ENCODE assay signal across 9 cellular contexts in the genomic region with DNA sequence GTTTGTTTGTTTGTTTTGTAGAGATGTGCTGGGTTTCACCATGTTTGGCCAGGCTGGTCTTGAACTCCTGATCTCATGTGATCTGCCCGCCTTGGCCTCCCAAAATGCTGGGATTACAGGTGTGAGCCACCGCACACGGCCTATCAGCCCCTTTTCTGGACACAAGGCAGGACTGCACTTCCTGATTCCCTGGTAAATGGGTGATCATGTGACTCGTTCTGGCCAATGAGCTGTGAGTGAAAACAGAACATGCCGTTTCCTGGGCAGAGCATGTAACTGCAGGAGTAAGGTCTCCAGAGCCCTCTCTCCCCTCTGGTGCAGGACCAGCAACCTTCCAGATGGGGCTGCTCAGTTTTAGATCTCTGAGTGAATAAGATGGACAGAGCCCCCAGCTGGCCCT.
DNase-seq lines count a peak whose midpoint lies in the region; ATAC-seq and TF ChIP-seq lines count a peak whose summit lies in the region.
"Had no signal": no experiment of that assay in that cellular context is flagged by ENCODE, and none has a peak within 500 bp of the region (broad histone marks: within the 10 kb centered on the region; RNA-seq: fewer than 3 reads in every experiment).

No MANE protein-coding gene starts in this region.

- no peaks in the 10 kb centered on the region for H3K4me1 ChIP-seq in OCI-LY7 (ENCODE audit: insufficient read depth, low read length, poor library complexity, severe bottlenecking)
- no peaks in the 10 kb centered on the region for H3K4me1 ChIP-seq in MM.1S (ENCODE audit: low read length)

- H2AFZ ChIP-seq in OCI-LY7 (ENCODE audit: low read length) (no peak overlapping the region; the same call in 1 of the 2 replicates), MM.1S (ENCODE audit: low read length) (no peak overlapping the region)

- no peaks in the 10 kb centered on the region for H3F3A ChIP-seq in MM.1S (ENCODE audit: insufficient read depth, low read length)

- no peaks in the 10 kb centered on the region for H3K79me2 ChIP-seq in OCI-LY7 (ENCODE audit: insufficient read depth, low read depth, low read length)
- H3K79me2 ChIP-seq in MM.1S (ENCODE audit: low read length), result no peaks in the 10 kb centered on the region

- H3K4me2 ChIP-seq in OCI-LY7 (ENCODE audit: low read length) (no peak overlapping the region), MM.1S (ENCODE audit: low read depth, low read length) (no peak overlapping the region)

- no peak overlapping the region for H3K9ac ChIP-seq in MM.1S (ENCODE audit: low read length)

- no peaks in the 10 kb centered on the region for H3K9me2 ChIP-seq in OCI-LY7 (ENCODE audit: insufficient read depth, low read length)
- no peaks in the 10 kb centered on the region for H3K9me2 ChIP-seq in MM.1S (replicated peaks; ENCODE audit: insufficient read depth, low read length)

- WGBS in lower leg skin, 2 donors, result 92 to 96% methylated on average over 5 of the region's 5 CpGs

- intact Hi-C loops in OCI-LY7 (cut with micrococcal nuclease; ENCODE audit: unreplicated experiment) (no loop called here), lower leg skin (cut with DNase I; ENCODE audit: low total_unique reads) (no loop called here)

- H3K27ac ChIP-seq in OCI-LY7 (ENCODE audit: low read depth, low read length, poor library complexity, severe bottlenecking) (no peak overlapping the region), MM.1S (ENCODE audit: low read length) (no peak overlapping the region)

- no peak for TF ChIP-seq CTCF in OCI-LY7 (conservative IDR thresholded peaks at IDR 0.05; ENCODE audit: low read length)
- no peak for TF ChIP-seq CTCF in MM.1S (IDR thresholded peaks at IDR 0.05; ENCODE audit: low read length)
- no peak for TF ChIP-seq CTCF in lower leg skin (IDR thresholded peaks at IDR 0.05)

- H4K20me1 ChIP-seq in OCI-LY7 (ENCODE audit: insufficient read depth, low read length) (no peaks in the 10 kb centered on the region), MM.1S (ENCODE audit: insufficient read depth, low read length) (no peaks in the 10 kb centered on the region)

- CTCF ChIA-PET in OCI-LY7 (lab: Charles Lee; ENCODE audit: unreplicated experiment), result interaction anchor here (0.7 kb wide), 1 partner anchor 68 kb away, joined by 3 read pairs; no protein-coding TSS in a partner anchor

- no peaks in the 10 kb centered on the region for H3K27me3 ChIP-seq in MM.1S (replicated peaks; ENCODE audit: insufficient read depth, low read length)

- BruUV-seq in OCI-LY7 (replicated peaks; lab: Mats Ljungman, UMichigan), result no TSS peak

- no peak for ATAC-seq in HG03108 (IDR thresholded peaks at IDR 0.05; ENCODE audit: unreplicated experiment)
- no peak for ATAC-seq in HG02970 (IDR thresholded peaks at IDR 0.05; ENCODE audit: low FRiP score, unreplicated experiment)

- POLR2A ChIA-PET in OCI-LY7 (lab: Charles Lee), result no interaction called here

- H3K36me3 ChIP-seq in OCI-LY7 (ENCODE audit: insufficient read depth, low read length) (no peaks in the 10 kb centered on the region), MM.1S (replicated peaks; ENCODE audit: insufficient read depth, low read length) (no peaks in the 10 kb centered on the region)

- TF ChIP-seq POLR2A in erythroblast (IDR thresholded peaks at IDR 0.05; ENCODE audit: low read length) (no peak), lower leg skin (IDR thresholded peaks at IDR 0.05) (no peak)

- no peak overlapping the region for H3K4me3 ChIP-seq in OCI-LY7 (ENCODE audit: low read depth, low read length, poor library complexity, severe bottlenecking)
- no peak overlapping the region for H3K4me3 ChIP-seq in MM.1S (ENCODE audit: low read length)
- no peak overlapping the region for H3K4me3 ChIP-seq in lower leg skin (ENCODE audit: low read depth, poor library complexity, severe bottlenecking)

- peak; percentile 27 for DNase-seq in stimulated activated CD4-positive, alpha-beta T cell treated with anti-CD3 and anti-CD28 coated beads, Interleukin-15, amount 100 ng/mL, for 24 hours
- no peak for DNase-seq in stimulated activated CD4-positive, alpha-beta T cell treated with anti-CD3 and anti-CD28 coated beads, Interleukin-4, amount 100 ng/mL, for 4 hours
- DNase-seq in OCI-LY7 (ENCODE audit: low spot score) (peak; percentile 38), erythroblast (lab: John Stamatoyannopoulos, UW) (peak; percentile 11 to 32), MM.1S (no peak), lower leg skin (ENCODE audit: low spot score in 2 of 2) (no peak)
- DNase-seq: T-helper 9 cell had no signal

- H3K9me3 ChIP-seq in OCI-LY7 (ENCODE audit: low read length) (no peaks in the 10 kb centered on the region), MM.1S (replicated peaks; ENCODE audit: insufficient read depth, low read length) (no peaks in the 10 kb centered on the region)

Comparison
In these comparisons a context has a peak if more than half of its experiments do, and no peak if none do; other contexts are left out.
1. DNase-seq: peak in stimulated activated CD4-positive, alpha-beta T cell treated with anti-CD3 and anti-CD28 coated beads, Interleukin-15, amount 100 ng/mL, for 24 hours (single experiment), OCI-LY7 (single experiment) and erythroblast (2 of 2); none in stimulated activated CD4-positive, alpha-beta T cell treated with anti-CD3 and anti-CD28 coated beads, Interleukin-4, amount 100 ng/mL, for 4 hours (0 of 2), MM.1S (single experiment) and lower leg skin (0 of 2).